8 cellular contexts compared by ENCODE assay signal in the genomic region with DNA sequence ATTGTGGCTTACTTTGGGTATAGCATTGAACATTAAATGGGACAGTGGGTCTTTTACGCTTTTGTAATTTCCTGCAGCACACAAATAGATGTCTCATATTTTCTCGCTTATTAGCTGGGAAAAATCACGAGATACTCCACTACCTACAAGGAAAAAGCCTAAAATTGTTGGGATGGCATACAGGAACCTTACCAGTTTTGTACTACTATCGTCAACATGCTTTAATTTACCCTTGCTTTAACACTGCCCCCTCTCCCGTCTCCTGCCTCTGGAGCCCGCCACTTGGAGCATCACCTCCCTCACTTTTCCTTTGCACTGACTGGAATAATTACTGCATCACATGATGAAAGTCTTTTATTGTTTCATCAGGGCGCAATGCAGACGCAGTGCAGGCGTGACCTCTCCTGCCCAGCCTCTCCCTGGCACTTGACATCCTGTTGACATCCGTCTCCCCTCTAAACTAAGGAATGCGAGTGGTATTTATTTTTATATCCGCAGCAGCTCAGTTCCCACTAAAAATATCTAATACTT. TPM values are rescaled to one million over a fixed set of nuclear protein-coding genes. Genes with fewer than 3 reads are reported as not detected.
DNase-seq lines count a peak whose midpoint lies in the region; ATAC-seq and TF ChIP-seq lines count a peak whose summit lies in the region.

No MANE protein-coding gene starts in this region.

- H3K36me3 Mint-ChIP-seq in CD4-positive, alpha-beta T cell (ENCODE audit: low read depth) = peaks cover 40% of the 10 kb centered on the region

- H3K9me3 Mint-ChIP-seq in CD4-positive, alpha-beta T cell = no peaks in the 10 kb centered on the region

- H3K4me1 Mint-ChIP-seq in CD4-positive, alpha-beta T cell (ENCODE audit: low read depth) = peaks cover 34% of the 10 kb centered on the region

- POLR2A ChIA-PET in CD4-positive, alpha-beta T cell (lab: Charles Lee) = interaction anchor here (0.6 to 2.9 kb wide), 15 partner anchors 11 to 1645 kb away, joined by 3 to 21 read pairs (median 4); partner anchors contain the start of genes AGBL2, AMBRA1, DDB2 and NUP160

- H3K79me2 ChIP-seq in OCI-LY3 (ENCODE audit: low read length) (peaks cover 49% of the 10 kb centered on the region), osteoblast (ENCODE audit: insufficient read depth, low read length) (peaks cover 39% of the 10 kb centered on the region)

- H3K9ac ChIP-seq in HUES48 (ENCODE audit: low read depth, low read length) (peak overlapping the region; percentile 97), OCI-LY3 (ENCODE audit: low read length) (peak overlapping the region; percentile 95)

- H3K4me3 ChIP-seq in HUES48 (ENCODE audit: low read depth, low read length) (peak overlapping the region; percentile 100), OCI-LY3 (ENCODE audit: low read length) (peak overlapping the region; percentile 82), osteoblast (ENCODE audit: insufficient read depth, low read length) (peak overlapping the region; percentile 95)

- no peaks in the 10 kb centered on the region for H3K9me3 ChIP-seq in CD4-positive, alpha-beta T cell (ENCODE audit: control insufficient read depth, low read length)
- no peaks in the 10 kb centered on the region for H3K9me3 ChIP-seq in HUES48 (ENCODE audit: control insufficient read depth, insufficient read depth, low read length)
- H3K9me3 ChIP-seq in OCI-LY3 (ENCODE audit: insufficient read depth, low read length) = no peaks in the 10 kb centered on the region
- H3K9me3 ChIP-seq in osteoblast (ENCODE audit: low read depth, low read length) = no peaks in the 10 kb centered on the region

- peaks cover 9% of the 10 kb centered on the region for H4K20me1 ChIP-seq in OCI-LY3 (ENCODE audit: insufficient read depth, low read length)
- peaks cover 28% of the 10 kb centered on the region for H4K20me1 ChIP-seq in osteoblast (ENCODE audit: insufficient read depth, low read length)

- H3K4me2 ChIP-seq in OCI-LY3 (ENCODE audit: low read length) (peak overlapping the region; percentile 92), osteoblast (ENCODE audit: insufficient read depth, low read length) (peak overlapping the region; percentile 93)

- DNase-seq in CD4-positive, alpha-beta T cell = peak in 7 of 10 experiments; percentile 4 to 21 (median 6)
- DNase-seq in cardiac septum (ENCODE audit: low spot score) = peak; percentile 87
- DNase-seq in osteoblast (ENCODE audit: insufficient read length, low spot score, missing footprints) = peak; percentile 59

- peak overlapping the region; percentile 97 for H3K27ac ChIP-seq in CD4-positive, alpha-beta T cell (ENCODE audit: low read depth, low read length)
- H3K27ac ChIP-seq in HUES48 (ENCODE audit: low read depth, low read length) (peak overlapping the region; percentile 99), OCI-LY3 (ENCODE audit: low read length) (peak overlapping the region; percentile 84), adipose tissue (ENCODE audit: low read depth, low read length) (peak overlapping the region; percentile 66), osteoblast (ENCODE audit: low read depth, low read length) (peak overlapping the region; percentile 99)

- WGBS in adipose tissue, 3 donors = 2 to 8% (median 2%) methylated on average over 12 of the region's 12 CpGs

- peak overlapping the region; percentile 99 for H3K27ac Mint-ChIP-seq in CD4-positive, alpha-beta T cell

- TF ChIP-seq CTCF in CD4-positive, alpha-beta T cell (IDR thresholded peaks at IDR 0.05) = no peak
- TF ChIP-seq CTCF in OCI-LY3 (IDR thresholded peaks at IDR 0.05; ENCODE audit: low read depth, low read length) (no peak), osteoblast (IDR thresholded peaks at IDR 0.05; ENCODE audit: extremely low read depth, low read depth, low read length) (no peak)

- ATAC-seq in CD4-positive, alpha-beta T cell (ENCODE audit: poor library complexity) = no peak
- ATAC-seq in HG02798 (IDR thresholded peaks at IDR 0.05; ENCODE audit: poor library complexity, unreplicated experiment) = no peak
- ATAC-seq in GM21528 (IDR thresholded peaks at IDR 0.05; ENCODE audit: low FRiP score, unreplicated experiment) = no peak

- no peaks in the 10 kb centered on the region for H3K27me3 ChIP-seq in CD4-positive, alpha-beta T cell (ENCODE audit: control insufficient read depth, insufficient read depth, low read length)
- H3K27me3 ChIP-seq in HUES48 (ENCODE audit: control insufficient read depth, insufficient read depth, low read length) = no peaks in the 10 kb centered on the region
- H3K27me3 ChIP-seq in OCI-LY3 (ENCODE audit: low read depth, low read length) = no peaks in the 10 kb centered on the region
- H3K27me3 ChIP-seq in osteoblast (ENCODE audit: insufficient read depth, low read length) = no peaks in the 10 kb centered on the region

- H3K4me3 Mint-ChIP-seq in CD4-positive, alpha-beta T cell = peak overlapping the region; percentile 91

- H2AFZ ChIP-seq in OCI-LY3 (ENCODE audit: low read depth, low read length) (no peak overlapping the region), osteoblast (ENCODE audit: low read length) (peak overlapping the region; percentile 78)

- intact Hi-C loops in CD4-positive, alpha-beta T cell (cut with DNase I, micrococcal nuclease) = loop anchor here (2.0 to 10.0 kb wide), 7 partner anchors 53 to 1966 kb away; partner anchors contain the start of genes AGBL2 (in 1 of the 2), ARFGAP2 (in 1 of the 2), KBTBD4 (in 1 of the 2) and NDUFS3 (in 1 of the 2)
- intact Hi-C loops in cardiac septum (cut with DNase I) = loop anchor here (5.0 kb wide), 1 partner anchor 34 kb away; no protein-coding TSS in a partner anchor

- CTCF ChIA-PET in CD4-positive, alpha-beta T cell (lab: Charles Lee) = interaction anchor here (0.6 to 1.3 kb wide), 2 partner anchors 10 to 114 kb away, joined by 3 read pairs; no protein-coding TSS in a partner anchor

- H3K4me1 ChIP-seq in HUES48 (ENCODE audit: control insufficient read depth, insufficient read depth, low read length) = no peaks in the 10 kb centered on the region
- peaks cover 14% of the 10 kb centered on the region; the same call in 1 of the 2 replicates for H3K4me1 ChIP-seq in OCI-LY3 (ENCODE audit: low read length)
- peaks cover 14% of the 10 kb centered on the region for H3K4me1 ChIP-seq in osteoblast (ENCODE audit: insufficient read depth, low read length)

- H3K36me3 ChIP-seq in HUES48 (ENCODE audit: control insufficient read depth, insufficient read depth, low read length) (peaks cover 18% of the 10 kb centered on the region), OCI-LY3 (replicated peaks; ENCODE audit: low read depth, low read length) (peaks cover 23% of the 10 kb centered on the region), osteoblast (ENCODE audit: insufficient read depth, low read length) (peaks cover 16% of the 10 kb centered on the region)

- no peaks in the 10 kb centered on the region for H3K27me3 Mint-ChIP-seq in CD4-positive, alpha-beta T cell

RNA-seq across cellular contexts. Expression of gene FNBP4, which starts 1.0 kb away (rescaled TPM):
- 100 to 1,000 TPM; 402 to 427 TPM for total RNA-seq in CD4-positive, alpha-beta T cell
- polyA plus RNA-seq in adipose tissue = 10 to 100 TPM; 20.8 to 44.2 (median 35.8) TPM
- 41.7 TPM for total RNA-seq in cardiac septum
- total RNA-seq in osteoblast = 126 and 130 TPM in 2 replicates

RNA-seq across cellular contexts. Expression of gene AGBL2, which starts 53.0 kb away (rescaled TPM):
- 1 to 10 TPM; 3.6 to 4.4 TPM for total RNA-seq in CD4-positive, alpha-beta T cell
- under 1 TPM; 0.11 to 0.62 (median 0.52) TPM for polyA plus RNA-seq in adipose tissue
- total RNA-seq in cardiac septum = 1.2 TPM
- 2.2 and 2.4 TPM in 2 replicates for total RNA-seq in osteoblast

Comparison
In these comparisons a context has a peak if more than half of its experiments do, and no peak if none do; other contexts are left out.
1. DNase-seq: peak in every context shown above with its lines; median percentile 87 in cardiac septum; 59 in osteoblast; 6 in CD4-positive, alpha-beta T cell.